ENCODE assay signal across 31 cellular contexts in genomic region chr19:15643387-15643786, GRCh38. TPM values are rescaled to one million over a fixed set of nuclear protein-coding genes. Genes with fewer than 3 reads are reported as not detected.
"Had no signal": no experiment of that assay in that cellular context is flagged by ENCODE, and none has a peak within 500 bp of the region (broad histone marks: within the 10 kb centered on the region; RNA-seq: fewer than 3 reads in every experiment).

No MANE protein-coding gene starts in this region.

- H3K27ac ChIP-seq: ascending aorta, breast epithelium, cardiac muscle cell, colonic mucosa, esophagus squamous epithelium, gastroesophageal sphincter had no signal

- DNase-seq: activated CD4-positive, alpha-beta memory T cell treated with anti-CD3 and anti-CD28 coated beads for 36 hours; activated CD4-positive, alpha-beta T cell treated with anti-CD3 and anti-CD28 coated beads for 36 hours; activated CD4-positive, alpha-beta T cell treated with anti-CD3 and anti-CD28 coated beads, Interleukin-2, amount 10 ng/mL, durations not matched to agents 24 days and 14 days; activated CD4-positive, CD25-positive, alpha-beta regulatory T cell; activated CD4-positive, CD25-positive, alpha-beta regulatory T cell treated with anti-CD3 and anti-CD28 coated beads, Interleukin-2, amount 50 U/mL, for 72 hours; activated CD8-positive, alpha-beta memory T cell treated with anti-CD3 and anti-CD28 coated beads, Interleukin-2, amount 50 U/mL, for 48 hours; activated gamma-delta T cell; activated naive CD4-positive, alpha-beta T cell; activated naive CD4-positive, alpha-beta T cell treated with anti-CD3 and anti-CD28 coated beads, Interleukin-2, amount 10 ng/mL, durations not matched to agents 7 days and 5 days; activated naive CD8-positive, alpha-beta T cell treated with anti-CD3 and anti-CD28 coated beads, Interleukin-2, amount 10 ng/mL, durations not matched to agents 7 days and 5 days; activated T-cell treated with anti-CD3 and anti-CD28 coated beads for 4 hours; activated T-cell treated with anti-CD3 and anti-CD28 coated beads, Interleukin-2, amount 50 U/mL, for 24 hours; activated T-cell treated with anti-CD3 and anti-CD28 coated beads, Interleukin-2, amount 50 U/mL, for 72 hours; central memory CD4-positive, alpha-beta T cell; cerebellar nuclear complex; colonic mucosa; effector memory CD8-positive, alpha-beta T cell; erythroblast; esophagus squamous epithelium; foreskin melanocyte; T-helper 2 cell had no signal

- H3K4me1 ChIP-seq: ascending aorta, breast epithelium had no signal

- H3K27me3 ChIP-seq: ascending aorta, breast epithelium, cardiac muscle cell, colonic mucosa, esophagus squamous epithelium had no signal

- ATAC-seq: activated CD4-positive, alpha-beta T cell treated with anti-CD3 and anti-CD28 coated beads for 36 hours; activated naive CD4-positive, alpha-beta T cell treated with anti-CD3 and anti-CD28 coated beads, Interleukin-2, amount 50 U/mL, for 72 hours; activated T-cell treated with anti-CD3 and anti-CD28 coated beads, Interleukin-2, amount 50 U/mL, for 72 hours; effector memory CD8-positive, alpha-beta T cell; gastroesophageal sphincter had no signal

- H3K36me3 ChIP-seq: ascending aorta, breast epithelium, cardiac muscle cell, colonic mucosa, gastroesophageal sphincter had no signal

- H3K9me3 ChIP-seq: ascending aorta, breast epithelium, colonic mucosa, esophagus squamous epithelium had no signal

- H3K4me3 ChIP-seq: ascending aorta, breast epithelium, cardiac muscle cell, colonic mucosa, esophagus squamous epithelium, gastroesophageal sphincter had no signal

RNA-seq across cellular contexts. Expression of gene CYP4F3, which starts 2.7 kb away (rescaled TPM):
- total RNA-seq: activated CD4-positive, alpha-beta memory T cell treated with anti-CD3 and anti-CD28 coated beads for 36 hours; activated CD4-positive, alpha-beta T cell treated with anti-CD3 and anti-CD28 coated beads, Interleukin-2, amount 10 ng/mL, durations not matched to agents 24 days and 14 days; activated naive CD8-positive, alpha-beta T cell treated with anti-CD3 and anti-CD28 coated beads, Interleukin-2, amount 10 ng/mL, durations not matched to agents 7 days and 5 days; ascending aorta; cardiac muscle cell; dermis microvascular lymphatic vessel endothelial cell; fibroblast of lung; fibroblast of villous mesenchyme; glomerular endothelial cell; T-helper 1 cell treated with Interleukin-12 subunit alpha and Interleukin-12 subunit beta and Interleukin-4 antibody, amounts not matched to agents 30 ng/mL and 1 ng/mL, for 36 hours had no signal
- polyA plus RNA-seq: cardiac muscle cell, fibroblast of lung had no signal

RNA-seq across cellular contexts. Expression of gene CYP4F8, which starts 28.4 kb away (rescaled TPM):
- total RNA-seq: activated CD4-positive, alpha-beta memory T cell treated with anti-CD3 and anti-CD28 coated beads for 36 hours; activated CD4-positive, alpha-beta T cell treated with anti-CD3 and anti-CD28 coated beads for 36 hours; activated CD4-positive, alpha-beta T cell treated with anti-CD3 and anti-CD28 coated beads, Interleukin-2, amount 10 ng/mL, durations not matched to agents 24 days and 14 days; activated naive CD4-positive, alpha-beta T cell treated with anti-CD3 and anti-CD28 coated beads, Interleukin-2, amount 50 U/mL, for 72 hours; activated naive CD8-positive, alpha-beta T cell treated with anti-CD3 and anti-CD28 coated beads, Interleukin-2, amount 10 ng/mL, durations not matched to agents 7 days and 5 days; activated T-cell treated with anti-CD3 and anti-CD28 coated beads, Interleukin-2, amount 50 U/mL, for 72 hours; ascending aorta; cardiac muscle cell; colonic mucosa; dermis microvascular lymphatic vessel endothelial cell; esophagus squamous epithelium; fibroblast of lung; fibroblast of villous mesenchyme; gastroesophageal sphincter; glomerular endothelial cell; T-helper 1 cell treated with Interleukin-12 subunit alpha and Interleukin-12 subunit beta and Interleukin-4 antibody, amounts not matched to agents 30 ng/mL and 1 ng/mL, for 36 hours had no signal
- polyA plus RNA-seq: cardiac muscle cell, fibroblast of lung had no signal

RNA-seq across cellular contexts. Expression of gene CYP4F12, which starts 29.5 kb away (rescaled TPM):
- total RNA-seq: activated CD4-positive, alpha-beta T cell treated with anti-CD3 and anti-CD28 coated beads for 36 hours; activated CD4-positive, alpha-beta T cell treated with anti-CD3 and anti-CD28 coated beads, Interleukin-2, amount 10 ng/mL, durations not matched to agents 24 days and 14 days; cardiac muscle cell; dermis microvascular lymphatic vessel endothelial cell; fibroblast of lung; fibroblast of villous mesenchyme; glomerular endothelial cell; T-helper 1 cell treated with Interleukin-12 subunit alpha and Interleukin-12 subunit beta and Interleukin-4 antibody, amounts not matched to agents 30 ng/mL and 1 ng/mL, for 36 hours had no signal
- polyA plus RNA-seq: cardiac muscle cell, fibroblast of lung had no signal
